21 cellular contexts compared by ENCODE assay signal in genomic region chr20:13554076-13554475, GRCh38.
"Had no signal": no experiment of that assay in that cellular context is flagged by ENCODE, and none has a peak within 500 bp of the region (broad histone marks: within the 10 kb centered on the region; RNA-seq: fewer than 3 reads in every experiment).

No MANE protein-coding gene starts in this region.

- H3K9me3 ChIP-seq: adrenal gland, heart right ventricle, lower lobe of right lung, mucosa of descending colon, spleen had no signal

- ATAC-seq: activated T-cell treated with anti-CD3 and anti-CD28 coated beads, Interleukin-2, amount 50 U/mL, for 4 hours; heart right ventricle; left lobe of liver; lower lobe of right lung; mucosa of descending colon had no signal

- H3K27ac ChIP-seq: adrenal gland, heart right ventricle, lower lobe of right lung, spleen had no signal

- DNase-seq: activated B cell treated with CpG ODN at 0.5 μM for 24 hours; activated CD4-positive, alpha-beta T cell treated with anti-CD3 and anti-CD28 coated beads for 4 hours; activated CD4-positive, alpha-beta T cell treated with anti-CD3 and anti-CD28 coated beads, Interleukin-2, amount 50 U/mL, for 48 hours; activated CD8-positive, alpha-beta memory T cell treated with anti-CD3 and anti-CD28 coated beads, Interleukin-2, amount 50 U/mL, for 48 hours; activated naive CD4-positive, alpha-beta T cell; activated T-cell treated with anti-CD3 and anti-CD28 coated beads, Interleukin-2, amount 50 U/mL, for 4 hours; caudate nucleus; dermis blood vessel endothelial cell; effector CD8-positive, alpha-beta T cell; erythroblast; heart right ventricle; kidney; lower lobe of right lung; mesendoderm; mucosa of descending colon; nucleus accumbens; spleen; stimulated activated CD4-positive, alpha-beta T cell treated with anti-CD3 and anti-CD28 coated beads, Interleukin-4, amount 100 ng/mL, for 1 hour; stimulated activated naive CD4-positive, alpha-beta T cell treated with Interleukin-2 at 50 U/mL for 16 hours had no signal

- H3K4me1 ChIP-seq: adrenal gland, heart right ventricle, lower lobe of right lung, spleen had no signal

- H3K27me3 ChIP-seq: adrenal gland, heart right ventricle, spleen had no signal

- H3K36me3 ChIP-seq: adrenal gland had no signal

- H3K4me3 ChIP-seq: adrenal gland, heart right ventricle, lower lobe of right lung, mucosa of descending colon, spleen had no signal
